In genomic region chr1:19644761-19645543, GRCh38 we compare ENCODE assay signal across 1 cellular context.
TF ChIP-seq lines count a peak whose summit lies in the region.

No MANE protein-coding gene starts in this region.

TF ChIP-seq in HEK293, 187 proteins besides CTCF, POLR2A, EP300 and RAD21 (continued from another document and continues in another):
- TF ChIP-seq ZNF518A (tag by site-specific recombination; conservative IDR thresholded peaks at IDR 0.05; ENCODE audit: low read depth) (no peak), ZNF521 (tag by site-specific recombination; IDR thresholded peaks at IDR 0.05) (no peak), HOXA7 (CRISPR knock-in tag; IDR thresholded peaks at IDR 0.05; ENCODE audit: borderline replicate concordance) (no peak), ZNF501 (tag by site-specific recombination; IDR thresholded peaks at IDR 0.05) (no peak), ZNF777 (tag by site-specific recombination; IDR thresholded peaks at IDR 0.05; ENCODE audit: borderline replicate concordance) (no peak), OVOL3 (tag by site-specific recombination; IDR thresholded peaks at IDR 0.05) (no peak), ZSCAN4 (tag by site-specific recombination; IDR thresholded peaks at IDR 0.05) (no peak), ZNF843 (tag by site-specific recombination; IDR thresholded peaks at IDR 0.05) (0 out of 2 replicates have a peak, but pooled peaks have one; percentile 14), KLF1 (tag by site-specific recombination; IDR thresholded peaks at IDR 0.05) (no peak; the same call in none of the 2 replicates), ZNF366 (tag by site-specific recombination; conservative IDR thresholded peaks at IDR 0.05) (no peak; the same call in none of the 2 replicates), ZNF555 (tag by site-specific recombination; conservative IDR thresholded peaks at IDR 0.05) (no peak), ZBTB21 (tag by site-specific recombination; IDR thresholded peaks at IDR 0.05) (no peak), ZNF76 (tag by site-specific recombination; IDR thresholded peaks at IDR 0.05; ENCODE audit: borderline replicate concordance, low read depth) (peak; percentile 34; the same call in 1 of the 2 replicates), ZNF248 (tag by site-specific recombination; IDR thresholded peaks at IDR 0.05) (no peak), ZSCAN16 (tag by site-specific recombination; IDR thresholded peaks at IDR 0.05) (no peak), ZNF837 (tag by site-specific recombination; IDR thresholded peaks at IDR 0.05) (no peak), ZNF549 (tag by site-specific recombination; IDR thresholded peaks at IDR 0.05) (no peak), ZBTB20 (tag by site-specific recombination; IDR thresholded peaks at IDR 0.05) (peak; percentile 80), ZNF10 (tag by site-specific recombination; IDR thresholded peaks at IDR 0.05) (no peak), ZNF548 (tag by site-specific recombination; IDR thresholded peaks at IDR 0.05) (no peak), OSR2 (tag by site-specific recombination; IDR thresholded peaks at IDR 0.05) (no peak), KLF8 (tag by site-specific recombination; IDR thresholded peaks at IDR 0.05) (peak; percentile 81), ATF2 (tag by site-specific recombination; IDR thresholded peaks at IDR 0.05; ENCODE audit: low read depth) (no peak), ZNF404 (tag by site-specific recombination; IDR thresholded peaks at IDR 0.05) (no peak), SP7 (tag by site-specific recombination; IDR thresholded peaks at IDR 0.05) (no peak), ZNF433 (tag by site-specific recombination; IDR thresholded peaks at IDR 0.05; ENCODE audit: low read depth) (no peak), ZNF585B (tag by site-specific recombination; IDR thresholded peaks at IDR 0.05) (no peak), IKZF3 (tag by site-specific recombination; IDR thresholded peaks at IDR 0.05) (no peak), ZIC2 (tag by site-specific recombination; IDR thresholded peaks at IDR 0.05) (0 out of 2 replicates have a peak, but pooled peaks have one; percentile 36), ZNF211 (tag by site-specific recombination; IDR thresholded peaks at IDR 0.05; ENCODE audit: low read depth) (no peak), ZNF791 (tag by site-specific recombination; IDR thresholded peaks at IDR 0.05) (no peak), ZNF221 (tag by site-specific recombination; IDR thresholded peaks at IDR 0.05; ENCODE audit: borderline replicate concordance) (no peak), ZNF2 (tag by site-specific recombination; IDR thresholded peaks at IDR 0.05) (0 out of 2 replicates have a peak, but pooled peaks have one; percentile 51), HOXC10 (CRISPR knock-in tag; IDR thresholded peaks at IDR 0.05) (no peak), ZNF335 (tag by site-specific recombination; conservative IDR thresholded peaks at IDR 0.05) (peak; percentile 60), ZEB2 (tag by site-specific recombination; IDR thresholded peaks at IDR 0.05) (peak; percentile 58), ZNF645 (tag by site-specific recombination; IDR thresholded peaks at IDR 0.05) (no peak), ZNF473 (tag by site-specific recombination; IDR thresholded peaks at IDR 0.05) (no peak), ZNF704 (tag by site-specific recombination; IDR thresholded peaks at IDR 0.05) (no peak)
- TF ChIP-seq, protein P1, sequence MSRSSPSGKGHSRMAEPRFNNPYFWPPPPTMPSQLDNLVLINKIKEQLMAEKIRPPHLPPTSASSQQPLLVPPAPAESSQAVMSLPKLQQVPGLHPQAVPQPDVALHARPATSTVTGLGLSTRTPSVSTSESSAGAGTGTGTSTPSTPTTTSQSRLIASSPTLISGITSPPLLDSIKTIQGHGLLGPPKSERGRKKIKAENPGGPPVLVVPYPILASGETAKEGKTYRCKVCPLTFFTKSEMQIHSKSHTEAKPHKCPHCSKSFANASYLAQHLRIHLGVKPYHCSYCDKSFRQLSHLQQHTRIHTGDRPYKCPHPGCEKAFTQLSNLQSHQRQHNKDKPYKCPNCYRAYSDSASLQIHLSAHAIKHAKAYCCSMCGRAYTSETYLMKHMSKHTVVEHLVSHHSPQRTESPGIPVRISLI (tag by site-specific recombination; IDR thresholded peaks at IDR 0.05) = no peak
- TF ChIP-seq, protein P2, sequence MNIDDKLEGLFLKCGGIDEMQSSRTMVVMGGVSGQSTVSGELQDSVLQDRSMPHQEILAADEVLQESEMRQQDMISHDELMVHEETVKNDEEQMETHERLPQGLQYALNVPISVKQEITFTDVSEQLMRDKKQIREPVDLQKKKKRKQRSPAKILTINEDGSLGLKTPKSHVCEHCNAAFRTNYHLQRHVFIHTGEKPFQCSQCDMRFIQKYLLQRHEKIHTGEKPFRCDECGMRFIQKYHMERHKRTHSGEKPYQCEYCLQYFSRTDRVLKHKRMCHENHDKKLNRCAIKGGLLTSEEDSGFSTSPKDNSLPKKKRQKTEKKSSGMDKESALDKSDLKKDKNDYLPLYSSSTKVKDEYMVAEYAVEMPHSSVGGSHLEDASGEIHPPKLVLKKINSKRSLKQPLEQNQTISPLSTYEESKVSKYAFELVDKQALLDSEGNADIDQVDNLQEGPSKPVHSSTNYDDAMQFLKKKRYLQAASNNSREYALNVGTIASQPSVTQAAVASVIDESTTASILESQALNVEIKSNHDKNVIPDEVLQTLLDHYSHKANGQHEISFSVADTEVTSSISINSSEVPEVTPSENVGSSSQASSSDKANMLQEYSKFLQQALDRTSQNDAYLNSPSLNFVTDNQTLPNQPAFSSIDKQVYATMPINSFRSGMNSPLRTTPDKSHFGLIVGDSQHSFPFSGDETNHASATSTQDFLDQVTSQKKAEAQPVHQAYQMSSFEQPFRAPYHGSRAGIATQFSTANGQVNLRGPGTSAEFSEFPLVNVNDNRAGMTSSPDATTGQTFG (tag by site-specific recombination; IDR thresholded peaks at IDR 0.05; ENCODE audit: borderline replicate concordance) = no peak
- TF ChIP-seq, protein P3, sequence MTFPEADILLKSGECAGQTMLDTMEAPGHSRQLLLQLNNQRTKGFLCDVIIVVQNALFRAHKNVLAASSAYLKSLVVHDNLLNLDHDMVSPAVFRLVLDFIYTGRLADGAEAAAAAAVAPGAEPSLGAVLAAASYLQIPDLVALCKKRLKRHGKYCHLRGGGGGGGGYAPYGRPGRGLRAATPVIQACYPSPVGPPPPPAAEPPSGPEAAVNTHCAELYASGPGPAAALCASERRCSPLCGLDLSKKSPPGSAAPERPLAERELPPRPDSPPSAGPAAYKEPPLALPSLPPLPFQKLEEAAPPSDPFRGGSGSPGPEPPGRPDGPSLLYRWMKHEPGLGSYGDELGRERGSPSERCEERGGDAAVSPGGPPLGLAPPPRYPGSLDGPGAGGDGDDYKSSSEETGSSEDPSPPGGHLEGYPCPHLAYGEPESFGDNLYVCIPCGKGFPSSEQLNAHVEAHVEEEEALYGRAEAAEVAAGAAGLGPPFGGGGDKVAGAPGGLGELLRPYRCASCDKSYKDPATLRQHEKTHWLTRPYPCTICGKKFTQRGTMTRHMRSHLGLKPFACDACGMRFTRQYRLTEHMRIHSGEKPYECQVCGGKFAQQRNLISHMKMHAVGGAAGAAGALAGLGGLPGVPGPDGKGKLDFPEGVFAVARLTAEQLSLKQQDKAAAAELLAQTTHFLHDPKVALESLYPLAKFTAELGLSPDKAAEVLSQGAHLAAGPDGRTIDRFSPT (tag by site-specific recombination; IDR thresholded peaks at IDR 0.05) = no peak
- TF ChIP-seq, protein P4, sequence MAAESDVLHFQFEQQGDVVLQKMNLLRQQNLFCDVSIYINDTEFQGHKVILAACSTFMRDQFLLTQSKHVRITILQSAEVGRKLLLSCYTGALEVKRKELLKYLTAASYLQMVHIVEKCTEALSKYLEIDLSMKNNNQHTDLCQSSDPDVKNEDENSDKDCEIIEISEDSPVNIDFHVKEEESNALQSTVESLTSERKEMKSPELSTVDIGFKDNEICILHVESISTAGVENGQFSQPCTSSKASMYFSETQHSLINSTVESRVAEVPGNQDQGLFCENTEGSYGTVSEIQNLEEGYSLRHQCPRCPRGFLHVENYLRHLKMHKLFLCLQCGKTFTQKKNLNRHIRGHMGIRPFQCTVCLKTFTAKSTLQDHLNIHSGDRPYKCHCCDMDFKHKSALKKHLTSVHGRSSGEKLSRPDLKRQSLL (tag by site-specific recombination; IDR thresholded peaks at IDR 0.05) = no peak
